Comparison of ENCODE assay signal across 25 cellular contexts in genomic region chr3:186046838-186047237, GRCh38.
"Had no signal": no experiment of that assay in that cellular context is flagged by ENCODE, and none has a peak within 500 bp of the region (broad histone marks: within the 10 kb centered on the region; RNA-seq: fewer than 3 reads in every experiment).

No MANE protein-coding gene starts in this region.

- H3K27ac ChIP-seq: left lung, lower lobe of right lung, pancreas, right atrium auricular region, right lobe of liver, skin epidermis, stomach, testis, thyroid gland, transverse colon, upper lobe of left lung had no signal

- H3K9me3 ChIP-seq: left lung, lower lobe of right lung, pancreas, right atrium auricular region, right lobe of liver, stomach, testis, thyroid gland, transverse colon, upper lobe of left lung had no signal

- H3K27me3 ChIP-seq: left lung, pancreas, right atrium auricular region, right lobe of liver, testis, thyroid gland, upper lobe of left lung had no signal

- ATAC-seq: left colon; left lung; lower lobe of right lung; natural killer cell; pancreas; right lobe of liver; stimulated activated naive B cell treated with anti-CD40 and anti-IgM and Interleukin-4, amounts not matched to agents 10 μg/mL and 1 μg/mL and 100 μg/mL, for 72 hours; stimulated activated naive CD8-positive, alpha-beta T cell treated with anti-CD3 and anti-CD28 coated beads, Interleukin-15, Interleukin-2, amounts not matched to agents 100 U/mL and 50 U/mL, for 24 hours had no signal

- H3K36me3 ChIP-seq: transverse colon had no signal

- H3K4me3 ChIP-seq: left lung, lower lobe of right lung, pancreas, right atrium auricular region, right lobe of liver, skin epidermis, stomach, testis, thyroid gland, transverse colon, upper lobe of left lung had no signal

- DNase-seq: hippocampal formation; kidney; left colon; left lung; lower lobe of right lung; mammary epithelial cell; mesendoderm; naive B cell; natural killer cell; nucleus accumbens; pancreas; right lobe of liver; stimulated activated CD4-positive, alpha-beta T cell treated with anti-CD3 and anti-CD28 coated beads, Interleukin-12 subunit alpha, Interleukin-12 subunit beta, amount 100 ng/mL, for 4 hours; stimulated activated CD4-positive, alpha-beta T cell treated with anti-CD3 and anti-CD28 coated beads, Interleukin-15, amount 100 ng/mL, for 24 hours; stimulated activated CD4-positive, alpha-beta T cell treated with anti-CD3 and anti-CD28 coated beads, Interleukin-2, amount 100 ng/mL, for 24 hours; stimulated activated CD4-positive, alpha-beta T cell treated with anti-CD3 and anti-CD28 coated beads, Interleukin-4, amount 100 ng/mL, for 1 hour; stimulated activated naive B cell treated with anti-CD40 and anti-IgM and Interleukin-4, amounts not matched to agents 10 μg/mL and 1 μg/mL and 100 μg/mL, for 72 hours; stimulated activated naive CD8-positive, alpha-beta T cell treated with anti-CD3 and anti-CD28 coated beads, Interleukin-15, Interleukin-2, amounts not matched to agents 100 U/mL and 50 U/mL, for 24 hours; stomach; testis; thyroid gland; transverse colon; upper lobe of left lung had no signal

- H3K4me1 ChIP-seq: left lung, right atrium auricular region, right lobe of liver, testis had no signal
